8 cellular contexts compared by ENCODE assay signal in the genomic region with DNA sequence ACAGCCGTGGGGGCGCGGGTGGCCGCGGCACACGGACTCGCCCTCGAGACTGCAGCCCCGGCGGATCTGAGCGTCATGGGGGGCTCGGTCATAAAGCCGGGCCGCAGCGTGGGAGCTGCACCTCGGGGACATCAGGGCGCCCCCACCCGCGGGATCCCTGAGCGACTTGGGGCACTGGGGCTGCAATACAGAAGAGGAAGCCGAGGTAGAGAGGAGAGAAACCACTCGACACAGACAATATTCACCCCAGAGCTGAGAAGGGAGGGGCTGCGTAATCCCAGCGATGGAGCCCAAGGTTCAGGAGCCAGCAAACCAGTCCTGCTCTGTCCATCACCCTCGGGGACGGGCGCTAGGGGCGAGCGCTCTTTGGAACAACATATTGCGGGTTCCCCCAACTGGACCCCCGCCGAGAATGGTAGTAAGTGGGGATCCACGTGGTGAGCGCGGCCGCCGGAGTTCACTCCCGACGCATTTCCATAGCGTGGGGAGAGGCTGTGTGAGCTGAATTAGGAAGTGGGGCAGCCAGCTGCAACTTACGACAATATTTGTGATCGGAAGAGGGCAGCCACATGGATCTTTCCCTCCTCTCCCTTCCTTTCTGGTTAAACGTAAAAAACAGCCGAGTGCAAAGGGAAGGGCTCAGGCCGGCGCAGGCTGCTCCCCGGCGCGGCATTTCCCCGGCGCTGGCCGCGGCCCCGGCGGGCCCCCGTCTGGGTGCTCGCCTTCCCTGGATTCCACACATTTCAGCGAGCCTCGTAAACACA. TPM values are rescaled to one million over a fixed set of nuclear protein-coding genes. Genes with fewer than 3 reads are reported as not detected.
DNase-seq lines count a peak whose midpoint lies in the region; ATAC-seq and TF ChIP-seq lines count a peak whose summit lies in the region.

No MANE protein-coding gene starts in this region.

- H3K36me3 ChIP-seq in PC-3 (ENCODE audit: low read depth, low read length): no peaks in the 10 kb centered on the region
- no peaks in the 10 kb centered on the region for H3K36me3 ChIP-seq in hepatocyte (replicated peaks; ENCODE audit: insufficient read depth, low read depth)

- peak; percentile 8 for ATAC-seq in HG03135 (IDR thresholded peaks at IDR 0.05; ENCODE audit: unreplicated experiment)
- peak; percentile 4; the same call in 1 of the 2 replicates for ATAC-seq in PC-3
- ATAC-seq in GM18519 (IDR thresholded peaks at IDR 0.05; ENCODE audit: low FRiP score, unreplicated experiment): no peak

- no peaks in the 10 kb centered on the region for H3F3A ChIP-seq in PC-3 (ENCODE audit: low read length, unreplicated experiment)

- no peak for TF ChIP-seq CTCF in PC-3 (conservative IDR thresholded peaks at IDR 0.05; ENCODE audit: low read depth, low read length)
- TF ChIP-seq CTCF in hepatocyte (IDR thresholded peaks at IDR 0.05; ENCODE audit: poor library complexity): no peak

- H2AFZ ChIP-seq in PC-3 (ENCODE audit: low read length) (peak overlapping the region; percentile 96), hepatocyte (no peak overlapping the region)

- POLR2A ChIA-PET in PC-3 (lab: Charles Lee; ENCODE audit: unreplicated experiment): no interaction called here

- intact Hi-C loops in PC-3 (cut with micrococcal nuclease): loop anchor here (2.0 to 10.0 kb wide), 3 partner anchors 190 to 708 kb away; a partner anchor contains a TSS

- H3K4me1 ChIP-seq in PC-3 (ENCODE audit: insufficient read depth, low read length) (peaks cover 18% of the 10 kb centered on the region), hepatocyte (ENCODE audit: insufficient read depth) (peaks cover 8% of the 10 kb centered on the region)

- WGBS in hepatocyte (ENCODE audit: low lambda C conversion rate, missing lambda C conversion rate): 1% methylated on average over 58 of the region's 59 CpGs

- CTCF ChIA-PET in PC-3 (lab: Charles Lee): no interaction called here

- no peaks in the 10 kb centered on the region; the same call in 1 of the 2 replicates for H3K79me2 ChIP-seq in PC-3 (ENCODE audit: low read length)
- H3K79me2 ChIP-seq in hepatocyte: peaks cover 69% of the 10 kb centered on the region

- H4K20me1 ChIP-seq in PC-3 (ENCODE audit: low read length) (no peaks in the 10 kb centered on the region), hepatocyte (ENCODE audit: insufficient read depth, poor library complexity, severe bottlenecking) (peaks cover 32% of the 10 kb centered on the region)

- H3K27me3 ChIP-seq in PC-3 (ENCODE audit: low read length) (no peaks in the 10 kb centered on the region), hepatocyte (no peaks in the 10 kb centered on the region)

- H3K4me2 ChIP-seq in PC-3 (ENCODE audit: low read length) (peak overlapping the region; percentile 97), hepatocyte (peak overlapping the region; percentile 86)

- peak; percentile 5 for DNase-seq in DMS79 treated with DMSO at 0.1 percent for 48 hours (lab: John Stamatoyannopoulos, UW)
- no peak for DNase-seq in DMS79 (lab: John Stamatoyannopoulos, UW)
- DNase-seq in PC-3: peak; percentile 25
- peak; percentile 48 for DNase-seq in hepatocyte (ENCODE audit: low spot score)
- peak; percentile 84 for DNase-seq in retina

- H3K27ac ChIP-seq in PC-3 (ENCODE audit: low read length): no peak overlapping the region
- peak overlapping the region; percentile 90 for H3K27ac ChIP-seq in angular gyrus (ENCODE audit: low read depth, low read length)
- H3K27ac ChIP-seq in hepatocyte: peak overlapping the region; percentile 99

- BruUV-seq in PC-3 (replicated peaks; lab: Mats Ljungman, UMichigan): no TSS peak

- H3K4me3 ChIP-seq in PC-3 (ENCODE audit: low read length): peak overlapping the region; percentile 96
- H3K4me3 ChIP-seq in hepatocyte: peak overlapping the region; percentile 98

- H3K9ac ChIP-seq in PC-3 (ENCODE audit: low read length): peak overlapping the region; percentile 24

- H3K9me2 ChIP-seq in PC-3 (replicated peaks; ENCODE audit: low read length) (no peaks in the 10 kb centered on the region), hepatocyte (replicated peaks; ENCODE audit: insufficient read depth) (no peaks in the 10 kb centered on the region)

- H3K9me3 ChIP-seq in PC-3 (ENCODE audit: low read length): no peaks in the 10 kb centered on the region
- H3K9me3 ChIP-seq in hepatocyte (ENCODE audit: low read depth): no peaks in the 10 kb centered on the region

RNA-seq across cellular contexts. Expression of a gene that starts 9.9 kb away (rescaled TPM):
- total RNA-seq in PC-3 (2014; rRNA removed) (0.77 and 2.1 TPM in 2 replicates), hepatocyte (29.7 and 36.8 TPM in 2 replicates)
- polyA plus RNA-seq in hepatocyte: 36.0 and 44.1 TPM in 2 replicates
